In the genomic region with DNA sequence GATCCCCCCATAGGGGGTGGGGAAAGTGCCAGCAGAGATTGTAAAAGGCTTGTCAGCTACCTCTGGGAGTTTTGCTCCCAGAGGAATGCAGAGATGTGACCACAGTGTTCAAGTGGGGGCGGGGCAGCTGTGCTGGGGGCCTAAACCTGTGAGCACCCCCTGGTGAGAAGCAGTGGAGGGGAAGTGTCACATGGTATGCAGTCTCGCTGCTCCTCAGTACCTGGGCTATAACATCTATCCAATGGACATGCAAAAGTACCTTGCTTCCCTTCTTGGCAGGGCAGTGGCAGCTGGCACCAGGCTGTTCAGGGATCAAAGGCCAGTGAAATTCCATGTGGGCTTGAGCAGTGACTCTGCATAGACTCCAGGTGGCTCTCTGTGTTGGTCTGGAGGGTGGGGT, we compare ENCODE assay signal across 22 cellular contexts. TPM values are rescaled to one million over a fixed set of nuclear protein-coding genes. Genes with fewer than 3 reads are reported as not detected.
A peak's percentile ranks its signal among the peaks of the same experiment; 100 is the strongest.
DNase-seq lines count a peak whose midpoint lies in the region; ATAC-seq and TF ChIP-seq lines count a peak whose summit lies in the region.
"Had no signal": no experiment of that assay in that cellular context is flagged by ENCODE, and none has a peak within 500 bp of the region (broad histone marks: within the 10 kb centered on the region; RNA-seq: fewer than 3 reads in every experiment).

No MANE protein-coding gene starts in this region.

- CTCF ChIA-PET in IMR-90 (lab: Yijun Ruan, JAX), result no interaction called here

- H3K9me3 ChIP-seq in IMR-90 (ENCODE audit: control insufficient read depth, insufficient read depth, low read length) (peaks cover 46% of the 10 kb centered on the region), lower lobe of right lung (peaks cover 46% of the 10 kb centered on the region), upper lobe of left lung (peaks cover 0 to 61% (median 25%) of the 10 kb centered on the region in 4 donors)

- POLR2A ChIA-PET in IMR-90 (lab: Charles Lee; ENCODE audit: unreplicated experiment), result no interaction called here

- no peak overlapping the region for H2AK5ac ChIP-seq in IMR-90 (ENCODE audit: low read depth, low read length)

- H3K36me3 ChIP-seq in IMR-90 (ENCODE audit: control insufficient read depth, insufficient read depth, low read length) (no peaks in the 10 kb centered on the region), lower lobe of right lung (no peaks in the 10 kb centered on the region), upper lobe of left lung (no peaks in the 10 kb centered on the region)
- H3K36me3 ChIP-seq: BLaER1 had no signal

- TF ChIP-seq POLR2A in IMR-90 (IDR thresholded peaks at IDR 0.05; ENCODE audit: low read depth, low read length) (no peak), upper lobe of left lung (IDR thresholded peaks at IDR 0.05) (no peak)

- H4K91ac ChIP-seq in IMR-90 (ENCODE audit: insufficient read depth, low read depth, low read length), result no peak overlapping the region

- H2AK9ac ChIP-seq in IMR-90 (replicated peaks; ENCODE audit: low read depth, low read length, poor library complexity), result no peak overlapping the region

- H3K27me3 Mint-ChIP-seq in activated naive CD8-positive, alpha-beta T cell treated with anti-CD3 and anti-CD28 coated beads, Interleukin-2, amount 50 U/mL, for 24 hours, result no peaks in the 10 kb centered on the region
- H3K27me3 Mint-ChIP-seq in activated naive CD8-positive, alpha-beta T cell treated with anti-CD3 and anti-CD28 coated beads for 36 hours, result no peaks in the 10 kb centered on the region
- H3K27me3 Mint-ChIP-seq: IgD-negative memory B cell had no signal

- no peak overlapping the region for H2BK5ac ChIP-seq in IMR-90 (ENCODE audit: low read depth, low read length, poor library complexity, severe bottlenecking)

- no peak overlapping the region for H3K4me2 ChIP-seq in IMR-90 (ENCODE audit: low read depth, low read length)
- H3K4me2 ChIP-seq: A549, BLaER1 had no signal

- no peak overlapping the region for H3K27ac Mint-ChIP-seq in activated naive CD8-positive, alpha-beta T cell treated with anti-CD3 and anti-CD28 coated beads, Interleukin-2, amount 50 U/mL, for 24 hours
- H3K27ac Mint-ChIP-seq in activated naive CD8-positive, alpha-beta T cell treated with anti-CD3 and anti-CD28 coated beads for 36 hours, result no peak overlapping the region
- H3K27ac Mint-ChIP-seq: CD14-positive monocyte; CD4-positive, alpha-beta memory T cell; IgD-negative memory B cell had no signal

- H2BK20ac ChIP-seq in IMR-90 (ENCODE audit: low read depth, low read length), result no peak overlapping the region

- H3K18ac ChIP-seq in IMR-90 (ENCODE audit: low read depth, low read length), result no peak overlapping the region

- peaks cover 49% of the 10 kb centered on the region for H3K9me3 Mint-ChIP-seq in activated naive CD8-positive, alpha-beta T cell treated with anti-CD3 and anti-CD28 coated beads, Interleukin-2, amount 50 U/mL, for 24 hours
- H3K9me3 Mint-ChIP-seq in activated naive CD8-positive, alpha-beta T cell treated with anti-CD3 and anti-CD28 coated beads for 36 hours, result peaks cover 14% of the 10 kb centered on the region

- H4K8ac ChIP-seq in IMR-90 (ENCODE audit: low read depth in 2 of 2, low read length in 2 of 2), result no peak overlapping the region

- ATAC-seq in activated naive CD8-positive, alpha-beta T cell treated with anti-CD3 and anti-CD28 coated beads, Interleukin-2, amount 50 U/mL, for 24 hours, result peak; percentile 10
- ATAC-seq in IMR-90 (ENCODE audit: low read depth) (no peak), lower lobe of right lung (peak; percentile 13 to 26), upper lobe of left lung (ENCODE audit: low FRiP score in 2 of 2) (peak; percentile 34 to 35), HG03196 (IDR thresholded peaks at IDR 0.05; ENCODE audit: unreplicated experiment) (no peak)
- ATAC-seq: GM12878, HCT116 had no signal

- no peak overlapping the region for H3K9ac ChIP-seq in IMR-90 (ENCODE audit: low read depth, low read length)
- H3K9ac ChIP-seq: BLaER1 had no signal

- no peaks in the 10 kb centered on the region for H3K9me1 ChIP-seq in IMR-90 (ENCODE audit: insufficient read depth, low read length)

- no peak overlapping the region for H3K23ac ChIP-seq in IMR-90 (ENCODE audit: low read depth, low read length)

- in situ Hi-C loops in IMR-90 (cut with MboI; ENCODE audit: low sequenced_read_pairs), result no loop called here

- intact Hi-C loops in IMR-90 (cut with micrococcal nuclease) (no loop called here), lower lobe of right lung (cut with DNase I) (no loop called here)

- no peaks in the 10 kb centered on the region for H4K20me1 ChIP-seq in IMR-90 (ENCODE audit: insufficient read depth, low read length)
- H4K20me1 ChIP-seq: BLaER1 had no signal

- H3K27me3 ChIP-seq in IMR-90 (ENCODE audit: control insufficient read depth, insufficient read depth, low read length), result no peaks in the 10 kb centered on the region
- no peaks in the 10 kb centered on the region for H3K27me3 ChIP-seq in lower lobe of right lung (ENCODE audit: low read depth)
- no peaks in the 10 kb centered on the region for H3K27me3 ChIP-seq in upper lobe of left lung
- H3K27me3 ChIP-seq: BLaER1 had no signal

- no peak for DNase-seq in activated naive CD8-positive, alpha-beta T cell treated with anti-CD3 and anti-CD28 coated beads, Interleukin-2, amount 50 U/mL, for 24 hours
- DNase-seq in activated naive CD8-positive, alpha-beta T cell treated with anti-CD3 and anti-CD28 coated beads for 36 hours, result no peak
- DNase-seq in IMR-90, result no peak
- DNase-seq in lower lobe of right lung, result no peak
- DNase-seq in upper lobe of left lung, result no peak
- no peak for DNase-seq in T-helper 2 cell
- no peak for DNase-seq in HuH-7.5 (ENCODE audit: low spot score)
- DNase-seq: Calu3; CD4-positive, alpha-beta memory T cell; DMS79 treated with DMSO at 0.1 percent for 48 hours; GF-D8; GOT3; H7 had no signal

- H2AFZ ChIP-seq in IMR-90 (replicated peaks; ENCODE audit: low read length, poor library complexity), result peak overlapping the region; percentile 13

- no TSS peak for BruUV-seq in IMR-90 (replicated peaks; lab: Mats Ljungman, UMichigan)

- no peaks in the 10 kb centered on the region for H3K4me1 Mint-ChIP-seq in activated naive CD8-positive, alpha-beta T cell treated with anti-CD3 and anti-CD28 coated beads, Interleukin-2, amount 50 U/mL, for 24 hours
- H3K4me1 Mint-ChIP-seq in activated naive CD8-positive, alpha-beta T cell treated with anti-CD3 and anti-CD28 coated beads for 36 hours, result no peaks in the 10 kb centered on the region
- H3K4me1 Mint-ChIP-seq: CD14-positive monocyte; CD4-positive, alpha-beta memory T cell; IgD-negative memory B cell had no signal

- TF ChIP-seq RAD21 in IMR-90 (IDR thresholded peaks at IDR 0.05; ENCODE audit: low read length), result no peak

- no peak overlapping the region for H2BK120ac ChIP-seq in IMR-90 (ENCODE audit: low read depth, low read length)

- no peak overlapping the region for H3K14ac ChIP-seq in IMR-90 (replicated peaks; ENCODE audit: low read depth, low read length)

- no peak overlapping the region for H4K5ac ChIP-seq in IMR-90 (ENCODE audit: low read depth, low read length)

- 18% methylated on average over 2 of the region's 2 CpGs; no CpG with 5 or more reads in 1 of the 2 experiments for whole genome bisulfite sequencing in IMR-90 (ENCODE audit: extremely low coverage in 2 of 2, insufficient read length in 1 of 2), 2 experiments
- WGBS in upper lobe of left lung, 2 donors, result 58 to 73% methylated on average over 2 of the region's 2 CpGs

- H3K27ac ChIP-seq in IMR-90 (ENCODE audit: insufficient read depth, low read length) (no peak overlapping the region), lower lobe of right lung (no peak overlapping the region), upper lobe of left lung (no peak overlapping the region)
- H3K27ac ChIP-seq: 22Rv1, A549, BLaER1 had no signal

- dilution Hi-C loops in IMR-90 (cut with HindIII; ENCODE audit: low sequenced_read_pairs, unreplicated experiment), result no loop called here

- H3K56ac ChIP-seq in IMR-90 (ENCODE audit: extremely low read depth, insufficient read depth, low read length), result no peak overlapping the region

- H3K4me3 ChIP-seq in IMR-90 (ENCODE audit: insufficient read depth, low read depth, low read length) (no peak overlapping the region), lower lobe of right lung (no peak overlapping the region), upper lobe of left lung (no peak overlapping the region)
- H3K4me3 ChIP-seq: A549, BLaER1, GM12878 had no signal

- no peak overlapping the region for H3K4ac ChIP-seq in IMR-90 (ENCODE audit: low read depth, low read length)

- H3K4me1 ChIP-seq in IMR-90 (ENCODE audit: control insufficient read depth, insufficient read depth, low read length) (no peaks in the 10 kb centered on the region), lower lobe of right lung (no peaks in the 10 kb centered on the region), upper lobe of left lung (no peaks in the 10 kb centered on the region)
- H3K4me1 ChIP-seq: A549, BLaER1 had no signal

- no peak for TF ChIP-seq EP300 in upper lobe of left lung (IDR thresholded peaks at IDR 0.05)

- no peaks in the 10 kb centered on the region for H3K79me1 ChIP-seq in IMR-90 (ENCODE audit: low read depth in 1 of 2, low read length in 2 of 2)

- TF ChIP-seq CTCF in IMR-90 (conservative IDR thresholded peaks at IDR 0.05; ENCODE audit: low read depth, low read length), result no peak
- TF ChIP-seq CTCF in lower lobe of right lung (IDR thresholded peaks at IDR 0.05), result no peak
- TF ChIP-seq CTCF in upper lobe of left lung (IDR thresholded peaks at IDR 0.05), result no peak

- no peaks in the 10 kb centered on the region for H3K36me3 Mint-ChIP-seq in activated naive CD8-positive, alpha-beta T cell treated with anti-CD3 and anti-CD28 coated beads, Interleukin-2, amount 50 U/mL, for 24 hours (ENCODE audit: low read depth)
- H3K36me3 Mint-ChIP-seq in activated naive CD8-positive, alpha-beta T cell treated with anti-CD3 and anti-CD28 coated beads for 36 hours, result no peaks in the 10 kb centered on the region
- H3K36me3 Mint-ChIP-seq: CD14-positive monocyte had no signal

- no peak overlapping the region for H3K4me3 Mint-ChIP-seq in activated naive CD8-positive, alpha-beta T cell treated with anti-CD3 and anti-CD28 coated beads, Interleukin-2, amount 50 U/mL, for 24 hours
- no peak overlapping the region for H3K4me3 Mint-ChIP-seq in activated naive CD8-positive, alpha-beta T cell treated with anti-CD3 and anti-CD28 coated beads for 36 hours
- H3K4me3 Mint-ChIP-seq: CD14-positive monocyte; CD4-positive, alpha-beta memory T cell had no signal

- H2BK15ac ChIP-seq in IMR-90 (ENCODE audit: low read depth, low read length), result no peak overlapping the region

RNA-seq across cellular contexts. Expression of gene OR4K2, which starts 20.3 kb away (rescaled TPM):
- not detected for total RNA-seq in activated naive CD8-positive, alpha-beta T cell treated with anti-CD3 and anti-CD28 coated beads for 36 hours
- total RNA-seq in IMR-90 (2012; rRNA removed) (not detected in 2 replicates), lower lobe of right lung (not detected), upper lobe of left lung (not detected)
- not detected in 2 replicates for polyA plus RNA-seq in IMR-90 (2012; rRNA removed)
- polyA plus RNA-seq in IMR-90 (2012; cell fraction: cytosol; rRNA removed), result not detected in 2 replicates
- not detected in 2 replicates for polyA plus RNA-seq in IMR-90 (2012; cell fraction: nucleus; rRNA removed; ENCODE audit: low replicate concordance)
- total RNA-seq: Calu3; CD4-positive, alpha-beta memory T cell; GM12878; H7; HT-29 had no signal
- polyA plus RNA-seq: A549; CD14-positive monocyte; CD4-positive, alpha-beta memory T cell; GM12878; IgD-negative memory B cell had no signal

RNA-seq across cellular contexts. Expression of gene OR4K5, which starts 25.1 kb away (rescaled TPM):
- not detected for total RNA-seq in activated naive CD8-positive, alpha-beta T cell treated with anti-CD3 and anti-CD28 coated beads for 36 hours
- total RNA-seq in IMR-90 (2012; rRNA removed) (not detected in 2 replicates), lower lobe of right lung (not detected), upper lobe of left lung (not detected)
- polyA plus RNA-seq in IMR-90 (2012; rRNA removed), result not detected in 2 replicates
- not detected in 2 replicates for polyA plus RNA-seq in IMR-90 (2012; cell fraction: cytosol; rRNA removed)
- polyA plus RNA-seq in IMR-90 (2012; cell fraction: nucleus; rRNA removed; ENCODE audit: low replicate concordance), result not detected in 2 replicates
- total RNA-seq: Calu3; CD4-positive, alpha-beta memory T cell; GM12878; H7; HT-29 had no signal
- polyA plus RNA-seq: A549; CD14-positive monocyte; CD4-positive, alpha-beta memory T cell; GM12878; IgD-negative memory B cell had no signal

RNA-seq across cellular contexts. Expression of gene OR4K1, which starts 35.4 kb away (rescaled TPM):
- total RNA-seq in activated naive CD8-positive, alpha-beta T cell treated with anti-CD3 and anti-CD28 coated beads for 36 hours, result not detected
- total RNA-seq in IMR-90 (2012; rRNA removed), result not detected in 2 replicates
- not detected in 2 replicates for polyA plus RNA-seq in IMR-90 (2012; rRNA removed)
- polyA plus RNA-seq in IMR-90 (2012; cell fraction: cytosol; rRNA removed), result not detected in 2 replicates
- polyA plus RNA-seq in IMR-90 (2012; cell fraction: nucleus; rRNA removed; ENCODE audit: low replicate concordance), result not detected in 2 replicates
- not detected for total RNA-seq in lower lobe of right lung
- not detected for total RNA-seq in upper lobe of left lung
- total RNA-seq: Calu3; CD4-positive, alpha-beta memory T cell; GM12878; H7; HT-29 had no signal
- polyA plus RNA-seq: A549; CD14-positive monocyte; CD4-positive, alpha-beta memory T cell; GM12878; IgD-negative memory B cell had no signal

Comparison
In these comparisons a context has a peak if more than half of its experiments do, and no peak if none do; other contexts are left out.
1. ATAC-seq: peak in activated naive CD8-positive, alpha-beta T cell treated with anti-CD3 and anti-CD28 coated beads, Interleukin-2, amount 50 U/mL, for 24 hours (single experiment), lower lobe of right lung (2 of 2) and upper lobe of left lung (2 of 2); none in IMR-90 (single experiment) and HG03196 (single experiment).